1 cellular context compared by ENCODE assay signal in genomic region chr16:30637952-30638351, GRCh38.
TF ChIP-seq lines count a peak whose summit lies in the region.

No MANE protein-coding gene starts in this region.

TF ChIP-seq in H1, 55 proteins besides CTCF, POLR2A, EP300 and RAD21:
- TF ChIP-seq KDM4A (IDR thresholded peaks at IDR 0.05; ENCODE audit: low read depth, low read length, severe bottlenecking) (no peak), PHF8 (conservative IDR thresholded peaks at IDR 0.05; ENCODE audit: low read depth, low read length) (no peak), RFX5 (IDR thresholded peaks at IDR 0.05; ENCODE audit: borderline replicate concordance, low read depth, low read length) (no peak), CHD2 (IDR thresholded peaks at IDR 0.05; ENCODE audit: low read length) (no peak), CHD1 (IDR thresholded peaks at IDR 0.05; ENCODE audit: low read depth, low read length) (no peak), BRCA1 (IDR thresholded peaks at IDR 0.05; ENCODE audit: low read depth, low read length) (no peak), JUND (IDR thresholded peaks at IDR 0.05; ENCODE audit: low read length) (no peak), EGR1 (IDR thresholded peaks at IDR 0.05; ENCODE audit: borderline replicate concordance, low read depth, low read length) (no peak), RNF2 (IDR thresholded peaks at IDR 0.05; ENCODE audit: borderline replicate concordance, low read depth, low read length, missing control alignments, poor library complexity, severe bottlenecking) (no peak), KDM1A (IDR thresholded peaks at IDR 0.05; ENCODE audit: borderline replicate concordance, low read length) (no peak)
